18 cellular contexts compared by ENCODE assay signal in genomic region chr3:170476291-170476690, GRCh38. TPM values are rescaled to one million over a fixed set of nuclear protein-coding genes. Genes with fewer than 3 reads are reported as not detected.
DNase-seq lines count a peak whose midpoint lies in the region; ATAC-seq and TF ChIP-seq lines count a peak whose summit lies in the region.
"Had no signal": no experiment of that assay in that cellular context is flagged by ENCODE, and none has a peak within 500 bp of the region (broad histone marks: within the 10 kb centered on the region; RNA-seq: fewer than 3 reads in every experiment).

No MANE protein-coding gene starts in this region.

- H3K4ac ChIP-seq in IMR-90 (ENCODE audit: low read depth, low read length), result no peak overlapping the region

- H3K36me3 ChIP-seq in IMR-90 (ENCODE audit: control insufficient read depth, insufficient read depth, low read length) (no peaks in the 10 kb centered on the region), HAP-1 (replicated peaks) (no peaks in the 10 kb centered on the region)
- H3K36me3 ChIP-seq: right lobe of liver, SJCRH30, vagina had no signal

- H2BK20ac ChIP-seq in IMR-90 (ENCODE audit: low read depth, low read length), result no peak overlapping the region

- TF ChIP-seq POLR2A in IMR-90 (IDR thresholded peaks at IDR 0.05; ENCODE audit: low read depth, low read length), result no peak

- no peak for TF ChIP-seq RAD21 in IMR-90 (IDR thresholded peaks at IDR 0.05; ENCODE audit: low read length)

- H2BK5ac ChIP-seq in IMR-90 (ENCODE audit: low read depth, low read length, poor library complexity, severe bottlenecking), result no peak overlapping the region

- no peaks in the 10 kb centered on the region for H3K9me1 ChIP-seq in IMR-90 (ENCODE audit: insufficient read depth, low read length)

- TF ChIP-seq CTCF in IMR-90 (conservative IDR thresholded peaks at IDR 0.05; ENCODE audit: low read depth, low read length), result no peak

- H2BK15ac ChIP-seq in IMR-90 (ENCODE audit: low read depth, low read length), result no peak overlapping the region

- H4K5ac ChIP-seq in IMR-90 (ENCODE audit: low read depth, low read length), result no peak overlapping the region

- H3K4me3 ChIP-seq in IMR-90 (ENCODE audit: insufficient read depth, low read depth, low read length), result no peak overlapping the region
- no peak overlapping the region for H3K4me3 ChIP-seq in HAP-1
- H3K4me3 ChIP-seq: right lobe of liver, SJCRH30, vagina had no signal

- in situ Hi-C loops in IMR-90 (cut with MboI; ENCODE audit: low sequenced_read_pairs) (no loop called here), HAP-1 (cut with MboI; ENCODE audit: low sequenced_read_pairs) (no loop called here)

- no peak overlapping the region; the same call in 1 of the 2 replicates for H3K18ac ChIP-seq in IMR-90 (ENCODE audit: low read depth, low read length)

- H2BK120ac ChIP-seq in IMR-90 (ENCODE audit: low read depth, low read length), result 0 out of 2 replicates have a peak overlapping the region, but pooled peaks have one; percentile 37

- no peaks in the 10 kb centered on the region for H3K27me3 ChIP-seq in IMR-90 (ENCODE audit: control insufficient read depth, insufficient read depth, low read length)
- no peaks in the 10 kb centered on the region for H3K27me3 ChIP-seq in HAP-1 (ENCODE audit: low read depth)
- H3K27me3 ChIP-seq: right lobe of liver, SJCRH30, vagina had no signal

- no peak overlapping the region for H3K9ac ChIP-seq in IMR-90 (ENCODE audit: low read depth, low read length)

- no peaks in the 10 kb centered on the region for H3K9me3 ChIP-seq in IMR-90 (ENCODE audit: control insufficient read depth, insufficient read depth, low read length)
- H3K9me3 ChIP-seq in HAP-1, result 0 out of 2 replicates have a peak, but pooled peaks cover 2% of the 10 kb centered on the region
- H3K9me3 ChIP-seq: right lobe of liver, SJCRH30, vagina had no signal

- H3K27ac ChIP-seq in IMR-90 (ENCODE audit: insufficient read depth, low read length), result no peak overlapping the region
- H3K27ac ChIP-seq: right lobe of liver, SJCRH30, vagina had no signal

- DNase-seq in IMR-90, result peak; percentile 34
- peak; percentile 67 for DNase-seq in amniotic epithelial cell (ENCODE audit: low read depth)
- peak; percentile 78 for DNase-seq in globus pallidus (ENCODE audit: low spot score)
- DNase-seq in superior temporal gyrus (ENCODE audit: extremely low spot score), result peak; percentile 70
- DNase-seq in HAP-1 (ENCODE audit: low spot score in 2 of 2), result no peak
- no peak for DNase-seq in germinal center (ENCODE audit: low spot score)
- DNase-seq: activated CD8-positive, alpha-beta memory T cell treated with anti-CD3 and anti-CD28 coated beads for 24 hours; activated naive CD8-positive, alpha-beta T cell treated with anti-CD3 and anti-CD28 coated beads, Interleukin-2, amount 10 ng/mL, durations not matched to agents 7 days and 5 days; activated T-cell treated with anti-CD3 and anti-CD28 coated beads, Interleukin-2, amount 50 U/mL, for 72 hours; effector CD4-positive, alpha-beta T cell; NCI-H1092 treated with DMSO at 0.1 percent for 48 hours; NCI-H526; right lobe of liver; SJCRH30; stimulated activated naive CD8-positive, alpha-beta T cell treated with anti-CD3 and anti-CD28 coated beads, Interleukin-15, amount 100 ng/mL, for 72 hours; T-helper 2 cell had no signal

- BruUV-seq in IMR-90 (replicated peaks; lab: Mats Ljungman, UMichigan), result no TSS peak

- H3K4me1 ChIP-seq in IMR-90 (ENCODE audit: control insufficient read depth, insufficient read depth, low read length) (peaks cover 16% of the 10 kb centered on the region; the same call in 1 of the 2 replicates), HAP-1 (peaks cover 5% of the 10 kb centered on the region)
- H3K4me1 ChIP-seq: right lobe of liver, SJCRH30 had no signal

- no peak overlapping the region for H2AFZ ChIP-seq in IMR-90 (replicated peaks; ENCODE audit: low read length, poor library complexity)

- no peak for ATAC-seq in IMR-90 (ENCODE audit: low read depth)
- no peak for ATAC-seq in GM18858 (IDR thresholded peaks at IDR 0.05; ENCODE audit: unreplicated experiment)
- ATAC-seq: activated T-cell treated with anti-CD3 and anti-CD28 coated beads, Interleukin-2, amount 50 U/mL, for 72 hours; right lobe of liver; stimulated activated naive CD8-positive, alpha-beta T cell treated with anti-CD3 and anti-CD28 coated beads, Interleukin-15, amount 100 ng/mL, for 72 hours had no signal

- dilution Hi-C loops in IMR-90 (cut with HindIII; ENCODE audit: low sequenced_read_pairs, unreplicated experiment), result no loop called here

- no peaks in the 10 kb centered on the region for H3K79me1 ChIP-seq in IMR-90 (ENCODE audit: low read depth in 1 of 2, low read length in 2 of 2)

- H4K20me1 ChIP-seq in IMR-90 (ENCODE audit: insufficient read depth, low read length), result no peaks in the 10 kb centered on the region

- 88% methylated on average over 4 of the region's 6 CpGs; no CpG with 5 or more reads in 1 of the 2 experiments for WGBS in IMR-90 (ENCODE audit: extremely low coverage in 2 of 2, insufficient read length in 1 of 2), 2 experiments

- no peak overlapping the region for H3K14ac ChIP-seq in IMR-90 (replicated peaks; ENCODE audit: low read depth, low read length)

- no peak overlapping the region for H3K23ac ChIP-seq in IMR-90 (ENCODE audit: low read depth, low read length)

- H2AK9ac ChIP-seq in IMR-90 (replicated peaks; ENCODE audit: low read depth, low read length, poor library complexity), result no peak overlapping the region

- intact Hi-C loops in IMR-90 (cut with micrococcal nuclease), result no loop called here

- no peak overlapping the region for H3K56ac ChIP-seq in IMR-90 (ENCODE audit: extremely low read depth, insufficient read depth, low read length)

- POLR2A ChIA-PET in IMR-90 (lab: Charles Lee; ENCODE audit: unreplicated experiment), result no interaction called here

- H3K4me2 ChIP-seq in IMR-90 (ENCODE audit: low read depth, low read length), result no peak overlapping the region

- H4K91ac ChIP-seq in IMR-90 (ENCODE audit: insufficient read depth, low read depth, low read length), result no peak overlapping the region

- H2AK5ac ChIP-seq in IMR-90 (ENCODE audit: low read depth, low read length), result no peak overlapping the region

- CTCF ChIA-PET in IMR-90 (lab: Yijun Ruan, JAX), result no interaction called here

- no peak overlapping the region for H4K8ac ChIP-seq in IMR-90 (ENCODE audit: low read depth in 2 of 2, low read length in 2 of 2)

TF ChIP-seq in IMR-90, 13 proteins besides CTCF, POLR2A, EP300 and RAD21:
- TF ChIP-seq BHLHE40 (IDR thresholded peaks at IDR 0.05; ENCODE audit: low read depth, low read length) (no peak), CHD1 (IDR thresholded peaks at IDR 0.05; ENCODE audit: low read depth, low read length) (no peak), MAFK (IDR thresholded peaks at IDR 0.05; ENCODE audit: low read depth, low read length) (no peak), MXI1 (IDR thresholded peaks at IDR 0.05; ENCODE audit: borderline replicate concordance, low read depth, low read length) (no peak), USF2 (IDR thresholded peaks at IDR 0.05; ENCODE audit: low read depth, low read length) (no peak), CEBPB (IDR thresholded peaks at IDR 0.05; ENCODE audit: low read depth, low read length) (no peak), SMC3 (IDR thresholded peaks at IDR 0.05; ENCODE audit: low read depth, low read length) (no peak), RCOR1 (IDR thresholded peaks at IDR 0.05; ENCODE audit: insufficient replicate concordance, low read length) (no peak), NFE2L2 (IDR thresholded peaks at IDR 0.05; ENCODE audit: low read depth, low read length) (no peak), MAZ (IDR thresholded peaks at IDR 0.05; ENCODE audit: borderline replicate concordance, low read depth, low read length) (no peak), ELK1 (IDR thresholded peaks at IDR 0.05; ENCODE audit: borderline replicate concordance, low read depth, low read length) (no peak), FOS (IDR thresholded peaks at IDR 0.05; ENCODE audit: low read depth, low read length) (no peak), RFX5 (IDR thresholded peaks at IDR 0.05; ENCODE audit: low read depth, low read length) (no peak)

RNA-seq across cellular contexts. Expression of gene CLDN11, which starts 57.6 kb away (rescaled TPM):
- total RNA-seq in IMR-90 (2012; rRNA removed), result 245 and 329 TPM in 2 replicates
- polyA plus RNA-seq in IMR-90 (2012; rRNA removed), result 307 and 318 TPM in 2 replicates
- 365 and 454 TPM in 2 replicates for polyA plus RNA-seq in IMR-90 (2012; cell fraction: cytosol; rRNA removed)
- polyA plus RNA-seq in IMR-90 (2012; cell fraction: nucleus; rRNA removed; ENCODE audit: low replicate concordance), result 223 and 373 TPM in 2 replicates
- total RNA-seq: activated naive CD8-positive, alpha-beta T cell treated with anti-CD3 and anti-CD28 coated beads, Interleukin-2, amount 10 ng/mL, durations not matched to agents 7 days and 5 days; activated T-cell treated with anti-CD3 and anti-CD28 coated beads, Interleukin-2, amount 50 U/mL, for 72 hours had no signal

Comparison
In these comparisons a context has a peak if more than half of its experiments do, and no peak if none do; other contexts are left out.
1. DNase-seq: peak in IMR-90 (single experiment), amniotic epithelial cell (single experiment), globus pallidus (single experiment) and superior temporal gyrus (single experiment); none in HAP-1 (0 of 2) and germinal center (single experiment).